1 cellular context compared by ENCODE assay signal in the genomic region with DNA sequence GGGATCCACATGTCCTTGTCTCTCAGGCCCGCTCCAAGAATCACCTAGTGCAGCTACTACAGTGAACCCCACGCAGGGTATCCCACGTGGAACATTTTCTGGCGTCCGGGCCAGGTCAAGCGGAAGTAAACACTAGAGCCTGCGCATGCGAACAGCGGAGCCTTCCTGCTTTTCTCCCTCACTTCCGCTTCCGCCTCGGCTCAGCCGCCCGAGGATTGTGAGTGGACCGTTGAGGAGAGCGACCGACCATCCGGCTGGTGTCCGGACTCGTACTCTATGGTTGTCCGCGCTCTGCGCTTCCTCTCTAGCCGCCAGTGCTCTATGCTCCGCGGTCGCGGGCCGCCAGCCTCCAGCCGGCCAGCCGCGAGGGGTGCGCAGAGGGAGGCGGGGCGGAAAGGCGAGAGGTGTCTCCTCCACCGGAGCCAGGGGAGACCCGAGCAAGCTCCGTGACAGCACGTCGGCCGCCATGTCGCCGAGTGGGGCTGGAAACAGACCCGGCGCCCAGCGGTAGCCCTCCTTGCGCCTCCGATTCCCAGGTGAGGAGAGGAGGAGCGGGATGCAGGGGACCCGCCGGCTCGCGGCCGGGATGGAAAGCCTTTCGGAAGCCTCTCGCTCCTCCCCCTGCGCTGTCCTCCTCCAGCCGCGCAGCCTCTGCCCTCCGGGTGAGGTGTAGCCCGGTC.
TF ChIP-seq lines count a peak whose summit lies in the region.

A gene with protein sequence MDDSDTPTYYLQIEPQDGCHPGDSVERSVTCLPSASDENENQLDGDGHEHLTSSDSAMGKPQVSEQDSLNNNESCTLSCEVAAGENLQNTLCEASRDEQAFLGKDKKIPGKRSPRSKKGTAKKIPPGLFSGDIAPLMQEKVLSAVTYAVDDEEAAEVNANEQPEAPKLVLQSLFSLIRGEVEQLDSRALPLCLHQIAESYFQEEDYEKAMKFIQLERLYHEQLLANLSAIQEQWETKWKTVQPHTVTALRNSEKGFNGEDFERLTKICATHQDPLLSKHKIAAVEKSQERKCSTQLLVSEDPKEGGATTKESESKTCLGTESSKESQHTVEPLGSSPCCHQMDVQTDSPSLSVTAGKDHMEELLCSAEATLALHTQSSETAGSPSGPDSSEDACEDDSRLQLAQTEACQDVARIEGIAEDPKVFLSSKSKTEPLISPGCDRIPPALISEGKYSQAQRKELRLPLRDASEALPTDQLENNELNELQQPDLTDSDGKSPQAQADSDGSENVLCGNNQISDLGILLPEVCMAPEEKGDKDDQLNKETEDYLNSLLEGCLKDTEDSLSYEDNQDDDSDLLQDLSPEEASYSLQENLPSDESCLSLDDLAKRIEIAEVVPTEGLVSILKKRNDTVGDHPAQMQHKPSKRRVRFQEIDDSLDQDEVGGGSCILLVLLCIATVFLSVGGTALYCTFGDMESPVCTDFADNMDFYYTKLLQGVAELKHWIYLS (plus strand): TSS at position 329 of the 680 bp plus-strand sequence. CDS start 25,107 bp downstream, outside the sequence.
A gene with protein sequence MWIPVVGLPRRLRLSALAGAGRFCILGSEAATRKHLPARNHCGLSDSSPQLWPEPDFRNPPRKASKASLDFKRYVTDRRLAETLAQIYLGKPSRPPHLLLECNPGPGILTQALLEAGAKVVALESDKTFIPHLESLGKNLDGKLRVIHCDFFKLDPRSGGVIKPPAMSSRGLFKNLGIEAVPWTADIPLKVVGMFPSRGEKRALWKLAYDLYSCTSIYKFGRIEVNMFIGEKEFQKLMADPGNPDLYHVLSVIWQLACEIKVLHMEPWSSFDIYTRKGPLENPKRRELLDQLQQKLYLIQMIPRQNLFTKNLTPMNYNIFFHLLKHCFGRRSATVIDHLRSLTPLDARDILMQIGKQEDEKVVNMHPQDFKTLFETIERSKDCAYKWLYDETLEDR (minus strand): TSS at position 134 of the 680 bp plus-strand sequence. CDS start 123 bp downstream, at position 11.

TF ChIP-seq in A549, 52 proteins besides CTCF, POLR2A, EP300 and RAD21 (continued from another document):
- TF ChIP-seq, protein P1, sequence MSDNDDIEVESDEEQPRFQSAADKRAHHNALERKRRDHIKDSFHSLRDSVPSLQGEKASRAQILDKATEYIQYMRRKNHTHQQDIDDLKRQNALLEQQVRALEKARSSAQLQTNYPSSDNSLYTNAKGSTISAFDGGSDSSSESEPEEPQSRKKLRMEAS (IDR thresholded peaks at IDR 0.05), result peak; percentile 98
- TF ChIP-seq GATA3 (IDR thresholded peaks at IDR 0.05; ENCODE audit: borderline replicate concordance) (no peak; the same call in 1 of the 2 replicates), KDM5A (IDR thresholded peaks at IDR 0.05) (no peak), HOXA7 (CRISPR knock-in tag; IDR thresholded peaks at IDR 0.05) (no peak), JUNB (IDR thresholded peaks at IDR 0.05) (no peak), PHF8 (IDR thresholded peaks at IDR 0.05; ENCODE audit: borderline replicate concordance, low read depth) (no peak), ZNF302 (CRISPR knock-in tag; IDR thresholded peaks at IDR 0.05) (no peak), RNF2 (IDR thresholded peaks at IDR 0.05; ENCODE audit: borderline replicate concordance, low read depth) (no peak), FOSL2 (IDR thresholded peaks at IDR 0.05) (no peak), FOSL2 (CRISPR knock-in tag; IDR thresholded peaks at IDR 0.05) (no peak), ZFP36 (IDR thresholded peaks at IDR 0.05; ENCODE audit: borderline replicate concordance, partially characterized antibody) (no peak), TFCP2L1 (CRISPR knock-in tag; IDR thresholded peaks at IDR 0.05) (no peak), ZSCAN20 (CRISPR knock-in tag; IDR thresholded peaks at IDR 0.05) (no peak), NPAS2 (CRISPR knock-in tag; IDR thresholded peaks at IDR 0.05; ENCODE audit: borderline replicate concordance) (no peak), ESRRA (IDR thresholded peaks at IDR 0.05; ENCODE audit: borderline replicate concordance, low read length) (no peak), ZC3H11A (IDR thresholded peaks at IDR 0.05) (no peak), JUN (IDR thresholded peaks at IDR 0.05) (peak; percentile 58 to 76; a peak in 4 of 5 replicates), FOSB (CRISPR knock-in tag; IDR thresholded peaks at IDR 0.05) (no peak), CBX8 (IDR thresholded peaks at IDR 0.05) (no peak), TP53 (CRISPR knock-in tag; IDR thresholded peaks at IDR 0.05) (no peak), CEBPB (IDR thresholded peaks at IDR 0.05) (no peak), HOXB5 (CRISPR knock-in tag; IDR thresholded peaks at IDR 0.05) (no peak), CBX2 (IDR thresholded peaks at IDR 0.05; ENCODE audit: borderline replicate concordance, low read depth) (no peak), BHLHE40 (IDR thresholded peaks at IDR 0.05; ENCODE audit: low read depth, low read length) (no peak), MAZ (IDR thresholded peaks at IDR 0.05; ENCODE audit: borderline replicate concordance, low read depth, low read length) (no peak), NR3C1 (IDR thresholded peaks at IDR 0.05) (no peak), EHMT2 (IDR thresholded peaks at IDR 0.05; ENCODE audit: low read depth) (no peak), MYC (IDR thresholded peaks at IDR 0.05; ENCODE audit: borderline replicate concordance, low read length) (peak; percentile 93), NFE2L2 (conservative IDR thresholded peaks at IDR 0.05; ENCODE audit: low read length) (no peak), RCOR1 (IDR thresholded peaks at IDR 0.05; ENCODE audit: low read depth, low read length) (no peak), CHD2 (IDR thresholded peaks at IDR 0.05; ENCODE audit: low read length, partially characterized antibody) (no peak), HDAC2 (IDR thresholded peaks at IDR 0.05) (no peak)
- TF ChIP-seq, protein P2, sequence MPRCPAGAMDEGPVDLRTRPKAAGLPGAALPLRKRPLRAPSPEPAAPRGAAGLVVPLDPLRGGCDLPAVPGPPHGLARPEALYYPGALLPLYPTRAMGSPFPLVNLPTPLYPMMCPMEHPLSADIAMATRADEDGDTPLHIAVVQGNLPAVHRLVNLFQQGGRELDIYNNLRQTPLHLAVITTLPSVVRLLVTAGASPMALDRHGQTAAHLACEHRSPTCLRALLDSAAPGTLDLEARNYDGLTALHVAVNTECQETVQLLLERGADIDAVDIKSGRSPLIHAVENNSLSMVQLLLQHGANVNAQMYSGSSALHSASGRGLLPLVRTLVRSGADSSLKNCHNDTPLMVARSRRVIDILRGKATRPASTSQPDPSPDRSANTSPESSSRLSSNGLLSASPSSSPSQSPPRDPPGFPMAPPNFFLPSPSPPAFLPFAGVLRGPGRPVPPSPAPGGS (IDR thresholded peaks at IDR 0.05), result peak; percentile 81; the same call in 1 of the 3 replicates
- TF ChIP-seq, protein P3, sequence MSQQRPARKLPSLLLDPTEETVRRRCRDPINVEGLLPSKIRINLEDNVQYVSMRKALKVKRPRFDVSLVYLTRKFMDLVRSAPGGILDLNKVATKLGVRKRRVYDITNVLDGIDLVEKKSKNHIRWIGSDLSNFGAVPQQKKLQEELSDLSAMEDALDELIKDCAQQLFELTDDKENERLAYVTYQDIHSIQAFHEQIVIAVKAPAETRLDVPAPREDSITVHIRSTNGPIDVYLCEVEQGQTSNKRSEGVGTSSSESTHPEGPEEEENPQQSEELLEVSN (IDR thresholded peaks at IDR 0.05; ENCODE audit: borderline replicate concordance, low read depth), result peak; percentile 53; the same call in 1 of the 2 replicates
- TF ChIP-seq, protein P4, sequence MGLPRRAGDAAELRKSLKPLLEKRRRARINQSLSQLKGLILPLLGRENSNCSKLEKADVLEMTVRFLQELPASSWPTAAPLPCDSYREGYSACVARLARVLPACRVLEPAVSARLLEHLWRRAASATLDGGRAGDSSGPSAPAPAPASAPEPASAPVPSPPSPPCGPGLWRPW (IDR thresholded peaks at IDR 0.05), result no peak
- TF ChIP-seq, protein P5, sequence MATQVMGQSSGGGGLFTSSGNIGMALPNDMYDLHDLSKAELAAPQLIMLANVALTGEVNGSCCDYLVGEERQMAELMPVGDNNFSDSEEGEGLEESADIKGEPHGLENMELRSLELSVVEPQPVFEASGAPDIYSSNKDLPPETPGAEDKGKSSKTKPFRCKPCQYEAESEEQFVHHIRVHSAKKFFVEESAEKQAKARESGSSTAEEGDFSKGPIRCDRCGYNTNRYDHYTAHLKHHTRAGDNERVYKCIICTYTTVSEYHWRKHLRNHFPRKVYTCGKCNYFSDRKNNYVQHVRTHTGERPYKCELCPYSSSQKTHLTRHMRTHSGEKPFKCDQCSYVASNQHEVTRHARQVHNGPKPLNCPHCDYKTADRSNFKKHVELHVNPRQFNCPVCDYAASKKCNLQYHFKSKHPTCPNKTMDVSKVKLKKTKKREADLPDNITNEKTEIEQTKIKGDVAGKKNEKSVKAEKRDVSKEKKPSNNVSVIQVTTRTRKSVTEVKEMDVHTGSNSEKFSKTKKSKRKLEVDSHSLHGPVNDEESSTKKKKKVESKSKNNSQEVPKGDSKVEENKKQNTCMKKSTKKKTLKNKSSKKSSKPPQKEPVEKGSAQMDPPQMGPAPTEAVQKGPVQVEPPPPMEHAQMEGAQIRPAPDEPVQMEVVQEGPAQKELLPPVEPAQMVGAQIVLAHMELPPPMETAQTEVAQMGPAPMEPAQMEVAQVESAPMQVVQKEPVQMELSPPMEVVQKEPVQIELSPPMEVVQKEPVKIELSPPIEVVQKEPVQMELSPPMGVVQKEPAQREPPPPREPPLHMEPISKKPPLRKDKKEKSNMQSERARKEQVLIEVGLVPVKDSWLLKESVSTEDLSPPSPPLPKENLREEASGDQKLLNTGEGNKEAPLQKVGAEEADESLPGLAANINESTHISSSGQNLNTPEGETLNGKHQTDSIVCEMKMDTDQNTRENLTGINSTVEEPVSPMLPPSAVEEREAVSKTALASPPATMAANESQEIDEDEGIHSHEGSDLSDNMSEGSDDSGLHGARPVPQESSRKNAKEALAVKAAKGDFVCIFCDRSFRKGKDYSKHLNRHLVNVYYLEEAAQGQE (IDR thresholded peaks at IDR 0.05), result no peak
